35 cellular contexts compared by ENCODE assay signal in genomic region chr4:123940604-123941003, GRCh38.
"Had no signal": no experiment of that assay in that cellular context is flagged by ENCODE, and none has a peak within 500 bp of the region (broad histone marks: within the 10 kb centered on the region; RNA-seq: fewer than 3 reads in every experiment).

No MANE protein-coding gene starts in this region.

- H3K9me3 Mint-ChIP-seq: activated B cell treated with CpG ODN at 0.5 μM for 24 hours; activated CD4-positive, alpha-beta memory T cell treated with anti-CD3 and anti-CD28 coated beads, Interleukin-2, amount 10 ng/mL, durations not matched to agents 7 days and 5 days; activated CD4-positive, alpha-beta T cell treated with anti-CD3 and anti-CD28 coated beads, Interleukin-2, amount 10 ng/mL, durations not matched to agents 24 days and 14 days; activated naive CD4-positive, alpha-beta T cell treated with anti-CD3 and anti-CD28 coated beads, Interleukin-2, amount 50 U/mL, for 72 hours; activated naive CD8-positive, alpha-beta T cell treated with anti-CD3 and anti-CD28 coated beads for 36 hours; activated T-cell treated with anti-CD3 and anti-CD28 coated beads, Interleukin-2, amount 50 U/mL, for 24 hours; activated T-helper 2 cell treated with anti-CD3 and anti-CD28 coated beads, Interferon-gamma antibody, Interleukin-2, Interleukin-4, amounts not matched to agents 10 μg/mL and 5 μg/mL and 100 μg/mL, durations not matched to agents 14 hours and 24 hours and 36 hours; brain; central memory CD8-positive, alpha-beta T cell; T-helper 1 cell treated with Interleukin-12 subunit alpha and Interleukin-12 subunit beta and Interleukin-4 antibody, amounts not matched to agents 30 μg/mL and 1 μg/mL, for 36 hours; T-helper 2 cell treated with Interferon-gamma antibody and Interleukin-4, amounts not matched to agents 5 μg/mL and 100 μg/mL, for 36 hours had no signal

- H3K27ac ChIP-seq: adrenal gland, cardiac muscle cell, VCaP had no signal

- DNase-seq: activated B cell treated with CpG ODN at 0.5 μM for 24 hours; activated CD4-positive, alpha-beta memory T cell treated with anti-CD3 and anti-CD28 coated beads, Interleukin-2, amount 10 ng/mL, durations not matched to agents 7 days and 5 days; activated CD4-positive, alpha-beta T cell treated with anti-CD3 and anti-CD28 coated beads for 4 hours; activated CD4-positive, alpha-beta T cell treated with anti-CD3 and anti-CD28 coated beads, Interleukin-2, amount 10 ng/mL, durations not matched to agents 24 days and 14 days; activated CD4-positive, alpha-beta T cell treated with anti-CD3 and anti-CD28 coated beads, Interleukin-2, amount 50 U/mL, for 48 hours; activated CD4-positive, CD25-positive, alpha-beta regulatory T cell treated with anti-CD3 and anti-CD28 coated beads, Interleukin-2, amount 50 U/mL, for 72 hours; activated CD8-positive, alpha-beta memory T cell treated with anti-CD3 and anti-CD28 coated beads for 24 hours; activated CD8-positive, alpha-beta memory T cell treated with anti-CD3 and anti-CD28 coated beads, Interleukin-2, amount 10 ng/mL, durations not matched to agents 7 days and 5 days; activated CD8-positive, alpha-beta memory T cell treated with anti-CD3 and anti-CD28 coated beads, Interleukin-2, amount 50 U/mL, for 48 hours; activated CD8-positive, alpha-beta T cell treated with anti-CD3 and anti-CD28 coated beads, Interleukin-2, amount 10 ng/mL, durations not matched to agents 7 days and 5 days; activated effector memory CD4-positive, alpha-beta T cell treated with Interleukin-2 at 50 U/mL for 16 hours; activated gamma-delta T cell; activated naive CD4-positive, alpha-beta T cell treated with anti-CD3 and anti-CD28 coated beads, Interleukin-2, amount 50 U/mL, for 16 hours; activated naive CD4-positive, alpha-beta T cell treated with Interleukin-2 at 50 U/mL for 16 hours; activated naive CD8-positive, alpha-beta T cell treated with anti-CD3 and anti-CD28 coated beads for 36 hours; activated T-cell treated with anti-CD3 and anti-CD28 coated beads, Interleukin-2, amount 50 U/mL, for 24 hours; activated T-cell treated with anti-CD3 and anti-CD28 coated beads, Interleukin-2, amount 50 U/mL, for 48 hours; adrenal gland; amniotic stem cell; aorta; caudate nucleus; cerebellar nuclear complex; T-helper 1 cell; T-helper 2 cell; T-helper 9 cell had no signal

- H3K36me3 ChIP-seq: adrenal gland, cardiac muscle cell had no signal

- H3K9me3 ChIP-seq: adrenal gland had no signal

- H3K27me3 Mint-ChIP-seq: activated B cell treated with CpG ODN at 0.5 μM for 24 hours; activated CD4-positive, alpha-beta memory T cell treated with anti-CD3 and anti-CD28 coated beads, Interleukin-2, amount 10 ng/mL, durations not matched to agents 7 days and 5 days; activated CD4-positive, alpha-beta T cell treated with anti-CD3 and anti-CD28 coated beads, Interleukin-2, amount 10 ng/mL, durations not matched to agents 24 days and 14 days; activated CD8-positive, alpha-beta memory T cell treated with anti-CD3 and anti-CD28 coated beads, Interleukin-2, amount 10 ng/mL, durations not matched to agents 7 days and 5 days; brain; central memory CD8-positive, alpha-beta T cell had no signal

- H3K4me3 ChIP-seq: adrenal gland, cardiac muscle cell had no signal

- H3K4me3 Mint-ChIP-seq: activated B cell treated with CpG ODN at 0.5 μM for 24 hours; activated CD4-positive, alpha-beta memory T cell treated with anti-CD3 and anti-CD28 coated beads, Interleukin-2, amount 10 ng/mL, durations not matched to agents 7 days and 5 days; activated CD4-positive, alpha-beta T cell treated with anti-CD3 and anti-CD28 coated beads, Interleukin-2, amount 10 ng/mL, durations not matched to agents 24 days and 14 days; activated CD8-positive, alpha-beta memory T cell treated with anti-CD3 and anti-CD28 coated beads, Interleukin-2, amount 10 ng/mL, durations not matched to agents 7 days and 5 days; activated CD8-positive, alpha-beta T cell treated with anti-CD3 and anti-CD28 coated beads, Interleukin-2, amount 10 ng/mL, durations not matched to agents 7 days and 5 days; activated naive CD8-positive, alpha-beta T cell treated with anti-CD3 and anti-CD28 coated beads for 36 hours; activated T-cell treated with anti-CD3 and anti-CD28 coated beads, Interleukin-2, amount 50 U/mL, for 24 hours; brain; central memory CD8-positive, alpha-beta T cell; T-helper 1 cell treated with Interleukin-12 subunit alpha and Interleukin-12 subunit beta and Interleukin-4 antibody, amounts not matched to agents 30 μg/mL and 1 μg/mL, for 36 hours; T-helper 2 cell treated with Interferon-gamma antibody and Interleukin-4, amounts not matched to agents 5 μg/mL and 100 μg/mL, for 36 hours had no signal

- H3K27ac Mint-ChIP-seq: activated B cell treated with CpG ODN at 0.5 μM for 24 hours; activated CD4-positive, alpha-beta memory T cell treated with anti-CD3 and anti-CD28 coated beads, Interleukin-2, amount 10 ng/mL, durations not matched to agents 7 days and 5 days; activated CD4-positive, alpha-beta T cell treated with anti-CD3 and anti-CD28 coated beads, Interleukin-2, amount 10 ng/mL, durations not matched to agents 24 days and 14 days; activated CD8-positive, alpha-beta memory T cell treated with anti-CD3 and anti-CD28 coated beads, Interleukin-2, amount 10 ng/mL, durations not matched to agents 7 days and 5 days; activated CD8-positive, alpha-beta T cell treated with anti-CD3 and anti-CD28 coated beads, Interleukin-2, amount 10 ng/mL, durations not matched to agents 7 days and 5 days; activated naive CD4-positive, alpha-beta T cell treated with anti-CD3 and anti-CD28 coated beads, Interleukin-2, amount 50 U/mL, for 72 hours; activated naive CD8-positive, alpha-beta T cell treated with anti-CD3 and anti-CD28 coated beads for 36 hours; activated T-cell treated with anti-CD3 and anti-CD28 coated beads, Interleukin-2, amount 50 U/mL, for 24 hours; activated T-helper 2 cell treated with anti-CD3 and anti-CD28 coated beads, Interferon-gamma antibody, Interleukin-2, Interleukin-4, amounts not matched to agents 10 μg/mL and 5 μg/mL and 100 μg/mL, durations not matched to agents 14 hours and 24 hours and 36 hours; T-helper 1 cell treated with Interleukin-12 subunit alpha and Interleukin-12 subunit beta and Interleukin-4 antibody, amounts not matched to agents 30 μg/mL and 1 μg/mL, for 36 hours; T-helper 2 cell treated with Interferon-gamma antibody and Interleukin-4, amounts not matched to agents 5 μg/mL and 100 μg/mL, for 36 hours had no signal

- H3K4me1 Mint-ChIP-seq: activated B cell treated with CpG ODN at 0.5 μM for 24 hours; activated CD4-positive, alpha-beta memory T cell treated with anti-CD3 and anti-CD28 coated beads, Interleukin-2, amount 10 ng/mL, durations not matched to agents 7 days and 5 days; activated CD4-positive, alpha-beta T cell treated with anti-CD3 and anti-CD28 coated beads, Interleukin-2, amount 10 ng/mL, durations not matched to agents 24 days and 14 days; activated CD8-positive, alpha-beta memory T cell treated with anti-CD3 and anti-CD28 coated beads, Interleukin-2, amount 10 ng/mL, durations not matched to agents 7 days and 5 days; activated naive CD8-positive, alpha-beta T cell treated with anti-CD3 and anti-CD28 coated beads for 36 hours; central memory CD8-positive, alpha-beta T cell had no signal

- H3K36me3 Mint-ChIP-seq: activated CD8-positive, alpha-beta memory T cell treated with anti-CD3 and anti-CD28 coated beads, Interleukin-2, amount 10 ng/mL, durations not matched to agents 7 days and 5 days; activated naive CD4-positive, alpha-beta T cell treated with anti-CD3 and anti-CD28 coated beads, Interleukin-2, amount 50 U/mL, for 72 hours; activated naive CD8-positive, alpha-beta T cell treated with anti-CD3 and anti-CD28 coated beads for 36 hours; brain had no signal

- H3K27me3 ChIP-seq: adrenal gland, cardiac muscle cell had no signal

- FAIRE-seq: bronchial epithelial cell, TTC549 had no signal
